ENCODE assay signal across 1 cellular context in the genomic region with DNA sequence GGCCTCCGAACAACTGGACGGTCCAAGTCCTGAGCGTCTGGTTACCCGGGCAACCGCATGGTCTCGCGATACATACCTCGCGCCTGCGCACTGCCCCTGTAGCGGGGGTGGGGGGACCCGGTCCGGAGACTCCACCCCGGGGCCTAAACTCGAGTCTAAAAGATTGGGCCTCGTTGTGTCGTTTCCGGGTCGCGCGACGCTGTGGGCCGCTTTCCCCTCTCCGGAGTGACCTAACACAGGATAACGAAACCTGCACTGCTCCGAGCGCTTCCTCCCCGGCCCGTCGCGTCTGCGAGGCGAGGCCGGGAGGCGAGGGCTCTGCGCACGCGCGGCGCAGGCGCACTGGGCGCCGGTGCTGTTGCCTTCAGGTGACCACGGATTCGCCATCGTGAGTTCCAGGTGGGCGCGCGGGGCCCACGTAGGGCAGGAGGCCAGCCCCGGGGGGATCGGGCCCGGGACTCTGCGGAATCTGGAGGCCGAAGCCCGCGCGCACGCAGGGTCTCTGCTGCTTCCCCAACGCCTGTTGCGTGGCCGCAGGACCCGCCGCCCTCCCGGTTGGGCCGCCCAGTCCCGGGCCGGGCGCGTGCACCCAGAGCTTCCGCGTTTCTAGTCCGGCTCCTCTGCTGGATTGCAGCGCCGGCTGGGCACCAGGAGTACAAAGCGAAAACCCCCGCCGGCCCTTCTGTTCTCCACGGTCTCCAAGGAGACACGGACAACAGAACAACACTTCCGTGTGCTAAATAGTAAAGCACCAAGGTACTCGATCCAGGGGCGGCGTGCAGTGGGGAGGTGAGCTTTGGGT.
TF ChIP-seq lines count a peak whose summit lies in the region.

A gene with protein sequence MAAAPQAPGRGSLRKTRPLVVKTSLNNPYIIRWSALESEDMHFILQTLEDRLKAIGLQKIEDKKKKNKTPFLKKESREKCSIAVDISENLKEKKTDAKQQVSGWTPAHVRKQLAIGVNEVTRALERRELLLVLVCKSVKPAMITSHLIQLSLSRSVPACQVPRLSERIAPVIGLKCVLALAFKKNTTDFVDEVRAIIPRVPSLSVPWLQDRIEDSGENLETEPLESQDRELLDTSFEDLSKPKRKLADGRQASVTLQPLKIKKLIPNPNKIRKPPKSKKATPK (plus strand): TSS at position 345 of the 802 bp plus-strand sequence. CDS start 5,960 bp downstream, outside the sequence.

TF ChIP-seq in HEK293, 187 proteins besides CTCF, POLR2A, EP300 and RAD21 (continued from another document and continues in another):
- TF ChIP-seq, protein P1, sequence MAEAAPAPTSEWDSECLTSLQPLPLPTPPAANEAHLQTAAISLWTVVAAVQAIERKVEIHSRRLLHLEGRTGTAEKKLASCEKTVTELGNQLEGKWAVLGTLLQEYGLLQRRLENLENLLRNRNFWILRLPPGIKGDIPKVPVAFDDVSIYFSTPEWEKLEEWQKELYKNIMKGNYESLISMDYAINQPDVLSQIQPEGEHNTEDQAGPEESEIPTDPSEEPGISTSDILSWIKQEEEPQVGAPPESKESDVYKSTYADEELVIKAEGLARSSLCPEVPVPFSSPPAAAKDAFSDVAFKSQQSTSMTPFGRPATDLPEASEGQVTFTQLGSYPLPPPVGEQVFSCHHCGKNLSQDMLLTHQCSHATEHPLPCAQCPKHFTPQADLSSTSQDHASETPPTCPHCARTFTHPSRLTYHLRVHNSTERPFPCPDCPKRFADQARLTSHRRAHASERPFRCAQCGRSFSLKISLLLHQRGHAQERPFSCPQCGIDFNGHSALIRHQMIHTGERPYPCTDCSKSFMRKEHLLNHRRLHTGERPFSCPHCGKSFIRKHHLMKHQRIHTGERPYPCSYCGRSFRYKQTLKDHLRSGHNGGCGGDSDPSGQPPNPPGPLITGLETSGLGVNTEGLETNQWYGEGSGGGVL (tag by site-specific recombination; IDR thresholded peaks at IDR 0.05): no peak; the same call in 1 of the 2 replicates
- TF ChIP-seq ZNF138 (tag by site-specific recombination; IDR thresholded peaks at IDR 0.05; ENCODE audit: borderline replicate concordance) (no peak), ZNF555 (tag by site-specific recombination; conservative IDR thresholded peaks at IDR 0.05) (no peak), ZNF132 (tag by site-specific recombination; IDR thresholded peaks at IDR 0.05; ENCODE audit: borderline replicate concordance) (no peak), TCF7L2 (IDR thresholded peaks at IDR 0.05; ENCODE audit: borderline replicate concordance, low read depth, low read length) (no peak), SP2 (tag by site-specific recombination; IDR thresholded peaks at IDR 0.05) (peak; percentile 44), EGR2 (tag by site-specific recombination; IDR thresholded peaks at IDR 0.05; ENCODE audit: low read depth) (peak; percentile 69), ZNF561 (tag by site-specific recombination; IDR thresholded peaks at IDR 0.05; ENCODE audit: borderline replicate concordance) (peak; percentile 81; the same call in 1 of the 2 replicates), KLF10 (tag by site-specific recombination; IDR thresholded peaks at IDR 0.05) (peak; percentile 37; the same call in 1 of the 2 replicates), ZFP41 (tag by site-specific recombination; IDR thresholded peaks at IDR 0.05; ENCODE audit: borderline replicate concordance) (no peak), ZNF221 (tag by site-specific recombination; IDR thresholded peaks at IDR 0.05; ENCODE audit: borderline replicate concordance) (no peak), ZNF341 (tag by site-specific recombination; IDR thresholded peaks at IDR 0.05; ENCODE audit: low read depth) (peak; percentile 71), ZBTB8A (tag by site-specific recombination; IDR thresholded peaks at IDR 0.05) (peak; percentile 75), ZNF48 (tag by site-specific recombination; IDR thresholded peaks at IDR 0.05) (no peak), ZNF391 (tag by site-specific recombination; IDR thresholded peaks at IDR 0.05; ENCODE audit: borderline replicate concordance, low read depth) (peak; percentile 68; the same call in 1 of the 2 replicates), ZNF10 (tag by site-specific recombination; IDR thresholded peaks at IDR 0.05) (peak; percentile 66; the same call in 1 of the 2 replicates), ZNF354C (tag by site-specific recombination; IDR thresholded peaks at IDR 0.05; ENCODE audit: borderline replicate concordance, low read depth) (no peak), ZNF654 (tag by site-specific recombination; IDR thresholded peaks at IDR 0.05; ENCODE audit: low read depth) (no peak), SP3 (tag by site-specific recombination; IDR thresholded peaks at IDR 0.05) (peak; percentile 64), ZNF223 (tag by site-specific recombination; IDR thresholded peaks at IDR 0.05) (no peak), ZNF544 (tag by site-specific recombination; IDR thresholded peaks at IDR 0.05) (no peak), ZNF76 (tag by site-specific recombination; IDR thresholded peaks at IDR 0.05; ENCODE audit: borderline replicate concordance, low read depth) (0 out of 2 replicates have a peak, but pooled peaks have one; percentile 56), ZNF747 (tag by site-specific recombination; IDR thresholded peaks at IDR 0.05) (no peak)
- TF ChIP-seq, protein P2, sequence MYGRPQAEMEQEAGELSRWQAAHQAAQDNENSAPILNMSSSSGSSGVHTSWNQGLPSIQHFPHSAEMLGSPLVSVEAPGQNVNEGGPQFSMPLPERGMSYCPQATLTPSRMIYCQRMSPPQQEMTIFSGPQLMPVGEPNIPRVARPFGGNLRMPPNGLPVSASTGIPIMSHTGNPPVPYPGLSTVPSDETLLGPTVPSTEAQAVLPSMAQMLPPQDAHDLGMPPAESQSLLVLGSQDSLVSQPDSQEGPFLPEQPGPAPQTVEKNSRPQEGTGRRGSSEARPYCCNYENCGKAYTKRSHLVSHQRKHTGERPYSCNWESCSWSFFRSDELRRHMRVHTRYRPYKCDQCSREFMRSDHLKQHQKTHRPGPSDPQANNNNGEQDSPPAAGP (tag by site-specific recombination; IDR thresholded peaks at IDR 0.05): 0 out of 2 replicates have a peak, but pooled peaks have one; percentile 29
- TF ChIP-seq, protein P3, sequence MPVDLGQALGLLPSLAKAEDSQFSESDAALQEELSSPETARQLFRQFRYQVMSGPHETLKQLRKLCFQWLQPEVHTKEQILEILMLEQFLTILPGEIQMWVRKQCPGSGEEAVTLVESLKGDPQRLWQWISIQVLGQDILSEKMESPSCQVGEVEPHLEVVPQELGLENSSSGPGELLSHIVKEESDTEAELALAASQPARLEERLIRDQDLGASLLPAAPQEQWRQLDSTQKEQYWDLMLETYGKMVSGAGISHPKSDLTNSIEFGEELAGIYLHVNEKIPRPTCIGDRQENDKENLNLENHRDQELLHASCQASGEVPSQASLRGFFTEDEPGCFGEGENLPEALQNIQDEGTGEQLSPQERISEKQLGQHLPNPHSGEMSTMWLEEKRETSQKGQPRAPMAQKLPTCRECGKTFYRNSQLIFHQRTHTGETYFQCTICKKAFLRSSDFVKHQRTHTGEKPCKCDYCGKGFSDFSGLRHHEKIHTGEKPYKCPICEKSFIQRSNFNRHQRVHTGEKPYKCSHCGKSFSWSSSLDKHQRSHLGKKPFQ (tag by site-specific recombination; IDR thresholded peaks at IDR 0.05): no peak
- TF ChIP-seq, protein P4, sequence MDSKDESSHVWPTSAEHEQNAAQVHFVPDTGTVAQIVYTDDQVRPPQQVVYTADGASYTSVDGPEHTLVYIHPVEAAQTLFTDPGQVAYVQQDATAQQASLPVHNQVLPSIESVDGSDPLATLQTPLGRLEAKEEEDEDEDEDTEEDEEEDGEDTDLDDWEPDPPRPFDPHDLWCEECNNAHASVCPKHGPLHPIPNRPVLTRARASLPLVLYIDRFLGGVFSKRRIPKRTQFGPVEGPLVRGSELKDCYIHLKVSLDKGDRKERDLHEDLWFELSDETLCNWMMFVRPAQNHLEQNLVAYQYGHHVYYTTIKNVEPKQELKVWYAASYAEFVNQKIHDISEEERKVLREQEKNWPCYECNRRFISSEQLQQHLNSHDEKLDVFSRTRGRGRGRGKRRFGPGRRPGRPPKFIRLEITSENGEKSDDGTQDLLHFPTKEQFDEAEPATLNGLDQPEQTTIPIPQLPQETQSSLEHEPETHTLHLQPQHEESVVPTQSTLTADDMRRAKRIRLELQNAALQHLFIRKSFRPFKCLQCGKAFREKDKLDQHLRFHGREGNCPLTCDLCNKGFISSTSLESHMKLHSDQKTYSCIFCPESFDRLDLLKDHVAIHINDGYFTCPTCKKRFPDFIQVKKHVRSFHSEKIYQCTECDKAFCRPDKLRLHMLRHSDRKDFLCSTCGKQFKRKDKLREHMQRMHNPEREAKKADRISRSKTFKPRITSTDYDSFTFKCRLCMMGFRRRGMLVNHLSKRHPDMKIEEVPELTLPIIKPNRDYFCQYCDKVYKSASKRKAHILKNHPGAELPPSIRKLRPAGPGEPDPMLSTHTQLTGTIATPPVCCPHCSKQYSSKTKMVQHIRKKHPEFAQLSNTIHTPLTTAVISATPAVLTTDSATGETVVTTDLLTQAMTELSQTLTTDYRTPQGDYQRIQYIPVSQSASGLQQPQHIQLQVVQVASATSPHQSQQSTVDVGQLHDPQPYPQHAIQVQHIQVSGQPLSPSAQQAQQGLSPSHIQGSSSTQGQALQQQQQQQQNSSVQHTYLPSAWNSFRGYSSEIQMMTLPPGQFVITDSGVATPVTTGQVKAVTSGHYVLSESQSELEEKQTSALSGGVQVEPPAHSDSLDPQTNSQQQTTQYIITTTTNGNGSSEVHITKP (tag by site-specific recombination; IDR thresholded peaks at IDR 0.05): peak; percentile 61
- TF ChIP-seq, protein P5, sequence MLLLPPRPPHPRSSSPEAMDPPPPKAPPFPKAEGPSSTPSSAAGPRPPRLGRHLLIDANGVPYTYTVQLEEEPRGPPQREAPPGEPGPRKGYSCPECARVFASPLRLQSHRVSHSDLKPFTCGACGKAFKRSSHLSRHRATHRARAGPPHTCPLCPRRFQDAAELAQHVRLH (tag by site-specific recombination; IDR thresholded peaks at IDR 0.05): no peak
- TF ChIP-seq, protein P6, sequence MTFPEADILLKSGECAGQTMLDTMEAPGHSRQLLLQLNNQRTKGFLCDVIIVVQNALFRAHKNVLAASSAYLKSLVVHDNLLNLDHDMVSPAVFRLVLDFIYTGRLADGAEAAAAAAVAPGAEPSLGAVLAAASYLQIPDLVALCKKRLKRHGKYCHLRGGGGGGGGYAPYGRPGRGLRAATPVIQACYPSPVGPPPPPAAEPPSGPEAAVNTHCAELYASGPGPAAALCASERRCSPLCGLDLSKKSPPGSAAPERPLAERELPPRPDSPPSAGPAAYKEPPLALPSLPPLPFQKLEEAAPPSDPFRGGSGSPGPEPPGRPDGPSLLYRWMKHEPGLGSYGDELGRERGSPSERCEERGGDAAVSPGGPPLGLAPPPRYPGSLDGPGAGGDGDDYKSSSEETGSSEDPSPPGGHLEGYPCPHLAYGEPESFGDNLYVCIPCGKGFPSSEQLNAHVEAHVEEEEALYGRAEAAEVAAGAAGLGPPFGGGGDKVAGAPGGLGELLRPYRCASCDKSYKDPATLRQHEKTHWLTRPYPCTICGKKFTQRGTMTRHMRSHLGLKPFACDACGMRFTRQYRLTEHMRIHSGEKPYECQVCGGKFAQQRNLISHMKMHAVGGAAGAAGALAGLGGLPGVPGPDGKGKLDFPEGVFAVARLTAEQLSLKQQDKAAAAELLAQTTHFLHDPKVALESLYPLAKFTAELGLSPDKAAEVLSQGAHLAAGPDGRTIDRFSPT (tag by site-specific recombination; IDR thresholded peaks at IDR 0.05): 0 out of 2 replicates have a peak, but pooled peaks have one; percentile 45
- TF ChIP-seq, protein P7, sequence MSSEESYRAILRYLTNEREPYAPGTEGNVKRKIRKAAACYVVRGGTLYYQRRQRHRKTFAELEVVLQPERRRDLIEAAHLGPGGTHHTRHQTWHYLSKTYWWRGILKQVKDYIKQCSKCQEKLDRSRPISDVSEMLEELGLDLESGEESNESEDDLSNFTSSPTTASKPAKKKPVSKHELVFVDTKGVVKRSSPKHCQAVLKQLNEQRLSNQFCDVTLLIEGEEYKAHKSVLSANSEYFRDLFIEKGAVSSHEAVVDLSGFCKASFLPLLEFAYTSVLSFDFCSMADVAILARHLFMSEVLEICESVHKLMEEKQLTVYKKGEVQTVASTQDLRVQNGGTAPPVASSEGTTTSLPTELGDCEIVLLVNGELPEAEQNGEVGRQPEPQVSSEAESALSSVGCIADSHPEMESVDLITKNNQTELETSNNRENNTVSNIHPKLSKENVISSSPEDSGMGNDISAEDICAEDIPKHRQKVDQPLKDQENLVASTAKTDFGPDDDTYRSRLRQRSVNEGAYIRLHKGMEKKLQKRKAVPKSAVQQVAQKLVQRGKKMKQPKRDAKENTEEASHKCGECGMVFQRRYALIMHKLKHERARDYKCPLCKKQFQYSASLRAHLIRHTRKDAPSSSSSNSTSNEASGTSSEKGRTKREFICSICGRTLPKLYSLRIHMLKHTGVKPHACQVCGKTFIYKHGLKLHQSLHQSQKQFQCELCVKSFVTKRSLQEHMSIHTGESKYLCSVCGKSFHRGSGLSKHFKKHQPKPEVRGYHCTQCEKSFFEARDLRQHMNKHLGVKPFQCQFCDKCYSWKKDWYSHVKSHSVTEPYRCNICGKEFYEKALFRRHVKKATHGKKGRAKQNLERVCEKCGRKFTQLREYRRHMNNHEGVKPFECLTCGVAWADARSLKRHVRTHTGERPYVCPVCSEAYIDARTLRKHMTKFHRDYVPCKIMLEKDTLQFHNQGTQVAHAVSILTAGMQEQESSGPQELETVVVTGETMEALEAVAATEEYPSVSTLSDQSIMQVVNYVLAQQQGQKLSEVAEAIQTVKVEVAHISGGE (tag by site-specific recombination; conservative IDR thresholded peaks at IDR 0.05; ENCODE audit: low read depth): peak; percentile 91
- TF ChIP-seq, protein P8, sequence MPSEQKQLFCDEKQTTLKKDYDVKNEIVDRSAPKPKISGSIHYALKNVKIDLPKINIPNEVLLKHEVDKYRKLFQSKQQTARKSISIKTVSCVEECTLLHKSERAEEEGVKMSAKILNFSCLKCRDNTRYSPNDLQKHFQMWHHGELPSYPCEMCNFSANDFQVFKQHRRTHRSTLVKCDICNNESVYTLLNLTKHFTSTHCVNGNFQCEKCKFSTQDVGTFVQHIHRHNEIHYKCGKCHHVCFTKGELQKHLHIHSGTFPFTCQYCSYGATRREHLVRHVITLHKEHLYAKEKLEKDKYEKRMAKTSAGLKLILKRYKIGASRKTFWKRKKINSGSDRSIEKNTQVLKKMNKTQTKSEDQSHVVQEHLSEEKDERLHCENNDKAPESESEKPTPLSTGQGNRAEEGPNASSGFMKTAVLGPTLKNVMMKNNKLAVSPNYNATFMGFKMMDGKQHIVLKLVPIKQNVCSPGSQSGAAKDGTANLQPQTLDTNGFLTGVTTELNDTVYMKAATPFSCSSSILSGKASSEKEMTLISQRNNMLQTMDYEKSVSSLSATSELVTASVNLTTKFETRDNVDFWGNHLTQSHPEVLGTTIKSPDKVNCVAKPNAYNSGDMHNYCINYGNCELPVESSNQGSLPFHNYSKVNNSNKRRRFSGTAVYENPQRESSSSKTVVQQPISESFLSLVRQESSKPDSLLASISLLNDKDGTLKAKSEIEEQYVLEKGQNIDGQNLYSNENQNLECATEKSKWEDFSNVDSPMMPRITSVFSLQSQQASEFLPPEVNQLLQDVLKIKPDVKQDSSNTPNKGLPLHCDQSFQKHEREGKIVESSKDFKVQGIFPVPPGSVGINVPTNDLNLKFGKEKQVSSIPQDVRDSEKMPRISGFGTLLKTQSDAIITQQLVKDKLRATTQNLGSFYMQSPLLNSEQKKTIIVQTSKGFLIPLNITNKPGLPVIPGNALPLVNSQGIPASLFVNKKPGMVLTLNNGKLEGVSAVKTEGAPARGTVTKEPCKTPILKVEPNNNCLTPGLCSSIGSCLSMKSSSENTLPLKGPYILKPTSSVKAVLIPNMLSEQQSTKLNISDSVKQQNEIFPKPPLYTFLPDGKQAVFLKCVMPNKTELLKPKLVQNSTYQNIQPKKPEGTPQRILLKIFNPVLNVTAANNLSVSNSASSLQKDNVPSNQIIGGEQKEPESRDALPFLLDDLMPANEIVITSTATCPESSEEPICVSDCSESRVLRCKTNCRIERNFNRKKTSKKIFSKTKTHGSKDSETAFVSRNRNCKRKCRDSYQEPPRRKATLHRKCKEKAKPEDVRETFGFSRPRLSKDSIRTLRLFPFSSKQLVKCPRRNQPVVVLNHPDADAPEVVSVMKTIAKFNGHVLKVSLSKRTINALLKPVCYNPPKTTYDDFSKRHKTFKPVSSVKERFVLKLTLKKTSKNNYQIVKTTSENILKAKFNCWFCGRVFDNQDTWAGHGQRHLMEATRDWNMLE (tag by site-specific recombination; conservative IDR thresholded peaks at IDR 0.05; ENCODE audit: low read depth): no peak
